24 cellular contexts compared by ENCODE assay signal in genomic region chr9:126036881-126037291, GRCh38.
"Had no signal": no experiment of that assay in that cellular context is flagged by ENCODE, and none has a peak within 500 bp of the region (broad histone marks: within the 10 kb centered on the region; RNA-seq: fewer than 3 reads in every experiment).

No MANE protein-coding gene starts in this region.

- H3K27ac ChIP-seq: ascending aorta, esophagus muscularis mucosa, hepatocyte, left ventricle myocardium inferior, neural progenitor cell, pancreas had no signal

- H3K36me3 Mint-ChIP-seq: activated naive CD4-positive, alpha-beta T cell treated with anti-CD3 and anti-CD28 coated beads, Interleukin-2, amount 10 ng/mL, durations not matched to agents 7 days and 5 days; neural progenitor cell had no signal

- H3K9me3 ChIP-seq: ascending aorta, pancreas had no signal

- H3K9me3 Mint-ChIP-seq: activated naive CD4-positive, alpha-beta T cell treated with anti-CD3 and anti-CD28 coated beads, Interleukin-2, amount 10 ng/mL, durations not matched to agents 7 days and 5 days had no signal

- H2AFZ ChIP-seq: hepatocyte, neural progenitor cell had no signal

- H3K9ac ChIP-seq: neural progenitor cell had no signal

- DNase-seq: activated CD4-positive, alpha-beta T cell treated with anti-CD3 and anti-CD28 coated beads, Interleukin-2, amount 50 U/mL, for 1 hour; activated CD8-positive, alpha-beta memory T cell treated with anti-CD3 and anti-CD28 coated beads for 24 hours; activated CD8-positive, alpha-beta memory T cell treated with anti-CD3 and anti-CD28 coated beads, Interleukin-2, amount 50 U/mL, for 48 hours; activated effector memory CD4-positive, alpha-beta T cell treated with Interleukin-2 at 50 U/mL for 16 hours; activated naive CD4-positive, alpha-beta T cell treated with anti-CD3 and anti-CD28 coated beads, Interleukin-2, amount 10 ng/mL, durations not matched to agents 7 days and 5 days; activated naive CD8-positive, alpha-beta T cell treated with anti-CD3 and anti-CD28 coated beads, Interleukin-2, amount 50 U/mL, for 24 hours; activated T-cell treated with anti-CD3 and anti-CD28 coated beads, Interleukin-2, amount 50 U/mL, for 48 hours; dermis blood vessel endothelial cell; effector memory CD4-positive, alpha-beta T cell; left ventricle myocardium inferior; mammary epithelial cell; pancreas; stimulated activated CD8-positive, alpha-beta memory T cell treated with anti-CD3 and anti-CD28 coated beads, Interleukin-4, amount 100 ng/mL, for 48 hours; stimulated activated naive CD4-positive, alpha-beta T cell; T1000 had no signal

- H3K4me1 ChIP-seq: ascending aorta, left ventricle myocardium inferior, pancreas had no signal

- H3K36me3 ChIP-seq: ascending aorta, esophagus muscularis mucosa, left ventricle myocardium inferior, neural progenitor cell, pancreas had no signal

- H3K4me3 ChIP-seq: ascending aorta, esophagus muscularis mucosa, hepatocyte, left ventricle myocardium inferior, neural progenitor cell, pancreas had no signal

- ATAC-seq: activated CD4-positive, CD25-positive, alpha-beta regulatory T cell treated with anti-CD3 and anti-CD28 coated beads, Interleukin-2, amount 50 U/mL, for 24 hours; activated naive CD8-positive, alpha-beta T cell treated with anti-CD3 and anti-CD28 coated beads, Interleukin-2, amount 50 U/mL, for 24 hours; pancreas; sciatic nerve had no signal

- FAIRE-seq: endothelial cell of umbilical vein, keratinocyte, pancreas, urothelium cell line had no signal

- H3K79me2 ChIP-seq: hepatocyte had no signal

- H3K27ac Mint-ChIP-seq: activated naive CD4-positive, alpha-beta T cell treated with anti-CD3 and anti-CD28 coated beads, Interleukin-2, amount 10 ng/mL, durations not matched to agents 7 days and 5 days; activated naive CD8-positive, alpha-beta T cell treated with anti-CD3 and anti-CD28 coated beads, Interleukin-2, amount 50 U/mL, for 24 hours had no signal

- H3K4me2 ChIP-seq: hepatocyte, neural progenitor cell had no signal

- H3K4me3 Mint-ChIP-seq: activated naive CD4-positive, alpha-beta T cell treated with anti-CD3 and anti-CD28 coated beads, Interleukin-2, amount 10 ng/mL, durations not matched to agents 7 days and 5 days; activated naive CD8-positive, alpha-beta T cell treated with anti-CD3 and anti-CD28 coated beads, Interleukin-2, amount 50 U/mL, for 24 hours; neural progenitor cell had no signal

- H3K4me1 Mint-ChIP-seq: activated naive CD4-positive, alpha-beta T cell treated with anti-CD3 and anti-CD28 coated beads, Interleukin-2, amount 10 ng/mL, durations not matched to agents 7 days and 5 days; activated naive CD8-positive, alpha-beta T cell treated with anti-CD3 and anti-CD28 coated beads, Interleukin-2, amount 50 U/mL, for 24 hours had no signal

- H3K27me3 ChIP-seq: ascending aorta, esophagus muscularis mucosa, hepatocyte, neural progenitor cell, pancreas had no signal
